Comparison of ENCODE assay signal across 11 cellular contexts in genomic region chr14:65069874-65070709, GRCh38. TPM values are rescaled to one million over a fixed set of nuclear protein-coding genes. Genes with fewer than 3 reads are reported as not detected.
DNase-seq lines count a peak whose midpoint lies in the region; ATAC-seq, FAIRE-seq and TF ChIP-seq lines count a peak whose summit lies in the region.
"Had no signal": no experiment of that assay in that cellular context is flagged by ENCODE, and none has a peak within 500 bp of the region (broad histone marks: within the 10 kb centered on the region; RNA-seq: fewer than 3 reads in every experiment).

No MANE protein-coding gene starts in this region.

- TF ChIP-seq CTCF in colonic mucosa (IDR thresholded peaks at IDR 0.05) (no peak), gastrocnemius medialis (IDR thresholded peaks at IDR 0.05 in 4 of 5, conservative IDR thresholded peaks at IDR 0.05 in 1 of 5) (no peak), kidney (IDR thresholded peaks at IDR 0.05; ENCODE audit: borderline replicate concordance, extremely low read depth, insufficient read depth) (no peak)

- no peak for FAIRE-seq in kidney (lab: Jason Lieb, UNC)

- ATAC-seq in HG02943 (IDR thresholded peaks at IDR 0.05; ENCODE audit: low read depth, unreplicated experiment) (peak; percentile 27), gastrocnemius medialis (peak; percentile 43 to 49), GM18867 (IDR thresholded peaks at IDR 0.05; ENCODE audit: unreplicated experiment) (no peak)

- H3K27ac ChIP-seq in colonic mucosa (peak overlapping the region; percentile 62), gastrocnemius medialis (peak overlapping the region in 2 of 4 donors; percentile 60 to 78), kidney (ENCODE audit: low read depth in 2 of 2, low read length in 2 of 2) (no peak overlapping the region)

- H3K4me3 ChIP-seq in colonic mucosa, result no peak overlapping the region
- no peak overlapping the region for H3K4me3 ChIP-seq in gastrocnemius medialis
- H3K4me3 ChIP-seq in kidney (ENCODE audit: low read length in 2 of 2), result no peak overlapping the region

- intact Hi-C loops in colonic mucosa (cut with DNase I) (no loop called here), gastrocnemius medialis (cut with DNase I; ENCODE audit: low total_unique reads) (no loop called here), kidney (cut with DNase I) (no loop called here)

- H3K36me3 ChIP-seq in colonic mucosa, result no peaks in the 10 kb centered on the region
- H3K36me3 ChIP-seq in gastrocnemius medialis, result peaks cover 0 to 17% of the 10 kb centered on the region in 2 donors
- peaks cover 8% of the 10 kb centered on the region in 2 donors for H3K36me3 ChIP-seq in kidney (ENCODE audit: control insufficient read depth in 1 of 2, insufficient read depth in 2 of 2, low read length in 2 of 2)

- no peak for TF ChIP-seq POLR2A in gastrocnemius medialis (IDR thresholded peaks at IDR 0.05)

- H3K27me3 ChIP-seq in colonic mucosa, result no peaks in the 10 kb centered on the region
- no peaks in the 10 kb centered on the region for H3K27me3 ChIP-seq in gastrocnemius medialis

- no peaks in the 10 kb centered on the region for H3K9me3 ChIP-seq in colonic mucosa
- no peaks in the 10 kb centered on the region for H3K9me3 ChIP-seq in gastrocnemius medialis
- no peaks in the 10 kb centered on the region for H3K9me3 ChIP-seq in kidney (ENCODE audit: control insufficient read depth in 1 of 2, low read length in 2 of 2)

- in situ Hi-C loops in gastrocnemius medialis (cut with MboI; ENCODE audit: low sequenced_read_pairs in 4 of 4), result no loop called here

- H3K9ac ChIP-seq in colonic mucosa (ENCODE audit: low read depth in 2 of 2, low read length in 2 of 2) (no peak overlapping the region), kidney (ENCODE audit: low read length in 2 of 2) (no peak overlapping the region)

- H3K4me1 ChIP-seq in colonic mucosa (peaks cover 28% of the 10 kb centered on the region), gastrocnemius medialis (peaks cover 41 to 49% of the 10 kb centered on the region in 2 donors), kidney (ENCODE audit: control insufficient read depth in 1 of 2, insufficient read depth in 1 of 2, low read depth in 1 of 2, low read length in 2 of 2) (peaks cover 34 to 35% of the 10 kb centered on the region in 2 donors)

- DNase-seq in NCI-H2171 treated with DMSO at 0.1 percent for 48 hours (lab: John Stamatoyannopoulos, UW) (peak; percentile 97), colonic mucosa (peak; percentile 92), gastrocnemius medialis (peak; percentile 51 to 54), HUDEP-2 (lab: John Stamatoyannopoulos, UW; ENCODE audit: unreplicated experiment in 76 of 76) (no peak), kidney (no peak)
- no peak for DNase-seq in activated CD4-positive, alpha-beta T cell treated with anti-CD3 and anti-CD28 coated beads, Interleukin-2, amount 50 U/mL, for 4 hours
- DNase-seq: activated CD4-positive, alpha-beta T cell treated with anti-CD3 and anti-CD28 coated beads for 4 hours; amniotic stem cell; GDM1 had no signal

RNA-seq across cellular contexts. Expression of gene MAX, which starts 32.2 kb away (rescaled TPM):
- total RNA-seq in colonic mucosa, result 100 to 1,000 TPM in 1 of 2 donors, 10 to 100 TPM in 1; 91.1 to 107 TPM
- 10 to 100 TPM; 27.5 to 50.0 (median 37.2) TPM for total RNA-seq in gastrocnemius medialis
- total RNA-seq in kidney, result 89.4 TPM
- 48.9 TPM for polyA plus RNA-seq in kidney (ENCODE audit: insufficient read depth, low read depth, low replicate concordance)

Comparison
In these comparisons a context has a peak if more than half of its experiments do, and no peak if none do; other contexts are left out.
1. DNase-seq: peak in NCI-H2171 treated with DMSO at 0.1 percent for 48 hours (single experiment), colonic mucosa (single experiment) and gastrocnemius medialis (2 of 2); none in activated CD4-positive, alpha-beta T cell treated with anti-CD3 and anti-CD28 coated beads, Interleukin-2, amount 50 U/mL, for 4 hours (0 of 2), HUDEP-2 (0 of 76) and kidney (single experiment).